24 cellular contexts compared by ENCODE assay signal in genomic region chr15:68218847-68219798, GRCh38. TPM values are rescaled to one million over a fixed set of nuclear protein-coding genes. Genes with fewer than 3 reads are reported as not detected.
A peak's percentile ranks its signal among the peaks of the same experiment; 100 is the strongest.
DNase-seq lines count a peak whose midpoint lies in the region; ATAC-seq and TF ChIP-seq lines count a peak whose summit lies in the region.
"Had no signal": no experiment of that assay in that cellular context is flagged by ENCODE, and none has a peak within 500 bp of the region (broad histone marks: within the 10 kb centered on the region; RNA-seq: fewer than 3 reads in every experiment).

No MANE protein-coding gene starts in this region.

- BruUV-seq in IMR-90 (replicated peaks; lab: Mats Ljungman, UMichigan): no TSS peak

- H3K56ac ChIP-seq in IMR-90 (ENCODE audit: extremely low read depth, insufficient read depth, low read length): no peak overlapping the region

- H3K27ac ChIP-seq in SK-N-SH (ENCODE audit: low read depth in 2 of 2, low read length in 1 of 2) (no peak overlapping the region), IMR-90 (ENCODE audit: insufficient read depth, low read length) (no peak overlapping the region)
- H3K27ac ChIP-seq: gastroesophageal sphincter, upper lobe of right lung had no signal

- H3K79me2 ChIP-seq in SK-N-SH (ENCODE audit: insufficient read depth): peaks cover 43% of the 10 kb centered on the region; the same call in 1 of the 2 replicates

- H2AFZ ChIP-seq in SK-N-SH (ENCODE audit: low read depth) (no peak overlapping the region), IMR-90 (replicated peaks; ENCODE audit: low read length, poor library complexity) (no peak overlapping the region)
- H2AFZ ChIP-seq: GM23338 had no signal

- no peak overlapping the region for H3K9ac ChIP-seq in SK-N-SH
- H3K9ac ChIP-seq in IMR-90 (ENCODE audit: low read depth, low read length): no peak overlapping the region

- H3K4me2 ChIP-seq in SK-N-SH: no peak overlapping the region
- no peak overlapping the region for H3K4me2 ChIP-seq in IMR-90 (ENCODE audit: low read depth, low read length)
- H3K4me2 ChIP-seq: GM23338 had no signal

- H4K20me1 ChIP-seq in SK-N-SH (ENCODE audit: insufficient read depth) (no peaks in the 10 kb centered on the region), IMR-90 (ENCODE audit: insufficient read depth, low read length) (peaks cover 24% of the 10 kb centered on the region)

- peaks cover 5 to 13% of the 10 kb centered on the region in 2 experiments for H3K36me3 ChIP-seq in SK-N-SH (replicated peaks in 1 of 2; ENCODE audit: control insufficient read depth in 1 of 2, insufficient read depth in 2 of 2, low read length in 1 of 2)
- H3K36me3 ChIP-seq in IMR-90 (ENCODE audit: control insufficient read depth, insufficient read depth, low read length): no peaks in the 10 kb centered on the region; the same call in 1 of the 2 replicates
- H3K36me3 ChIP-seq: upper lobe of right lung had no signal

- TF ChIP-seq CTCF in SK-N-SH (IDR thresholded peaks at IDR 0.05): no peak
- no peak for TF ChIP-seq CTCF in IMR-90 (conservative IDR thresholded peaks at IDR 0.05; ENCODE audit: low read depth, low read length)
- no peak for TF ChIP-seq CTCF in chondrocyte (IDR thresholded peaks at IDR 0.05)
- TF ChIP-seq CTCF in CD14-positive monocyte (IDR thresholded peaks at IDR 0.05): no peak

- POLR2A ChIA-PET in SK-N-SH (lab: Yijun Ruan, JAX) (no interaction called here), IMR-90 (lab: Charles Lee; ENCODE audit: unreplicated experiment) (no interaction called here)

- H2AK9ac ChIP-seq in IMR-90 (replicated peaks; ENCODE audit: low read depth, low read length, poor library complexity): no peak overlapping the region

- H3K36me3 Mint-ChIP-seq in chondrocyte (ENCODE audit: low read depth) (peaks cover 1% of the 10 kb centered on the region), CD14-positive monocyte (peaks cover 0 to 17% of the 10 kb centered on the region in 2 donors)

- no peak overlapping the region for H2BK5ac ChIP-seq in IMR-90 (ENCODE audit: low read depth, low read length, poor library complexity, severe bottlenecking)

- no peak overlapping the region for H2BK15ac ChIP-seq in IMR-90 (ENCODE audit: low read depth, low read length)

- dilution Hi-C loops in IMR-90 (cut with HindIII; ENCODE audit: low sequenced_read_pairs, unreplicated experiment): no loop called here

- no peak overlapping the region for H4K5ac ChIP-seq in IMR-90 (ENCODE audit: low read depth, low read length)

- no peak for TF ChIP-seq POLR2A in IMR-90 (IDR thresholded peaks at IDR 0.05; ENCODE audit: low read depth, low read length)

- no peaks in the 10 kb centered on the region for H3K9me3 Mint-ChIP-seq in chondrocyte (ENCODE audit: low read depth)
- no peaks in the 10 kb centered on the region for H3K9me3 Mint-ChIP-seq in CD14-positive monocyte
- H3K9me3 Mint-ChIP-seq: activated B cell treated with CpG ODN at 0.5 μM for 24 hours; activated CD4-positive, alpha-beta memory T cell treated with anti-CD3 and anti-CD28 coated beads for 36 hours had no signal

- TF ChIP-seq RAD21 in SK-N-SH (IDR thresholded peaks at IDR 0.05; ENCODE audit: low read length) (no peak), IMR-90 (IDR thresholded peaks at IDR 0.05; ENCODE audit: low read length) (no peak)

- H3K4ac ChIP-seq in IMR-90 (ENCODE audit: low read depth, low read length): no peak overlapping the region

- H3K27me3 Mint-ChIP-seq in chondrocyte (ENCODE audit: low read depth) (no peaks in the 10 kb centered on the region), CD14-positive monocyte (ENCODE audit: low read depth in 3 of 3) (peaks cover 0 to 2% (median 1%) of the 10 kb centered on the region in 3 donors)
- H3K27me3 Mint-ChIP-seq: activated B cell treated with CpG ODN at 0.5 μM for 24 hours; activated CD4-positive, alpha-beta memory T cell treated with anti-CD3 and anti-CD28 coated beads for 36 hours; B cell; brain; progenitor cell of endocrine pancreas had no signal

- peak; percentile 10 for DNase-seq in SK-N-SH
- DNase-seq in IMR-90: no peak
- DNase-seq in chondrocyte (ENCODE audit: low spot score): peak; percentile 22
- DNase-seq in posterior vena cava (ENCODE audit: low spot score): peak; percentile 19
- DNase-seq in CD14-positive monocyte (ENCODE audit: low spot score): no peak
- DNase-seq in hippocampal formation (lab: John Stamatoyannopoulos, UW): no peak
- DNase-seq: activated B cell treated with CpG ODN at 0.5 μM for 24 hours; activated naive CD4-positive, alpha-beta T cell; GDM1; Kasumi-1; NCI-H1694; NCI-H2171; NCI-H524 treated with DMSO at 0.1 percent for 48 hours; RPMI8226; upper lobe of right lung had no signal

- H3K79me1 ChIP-seq in IMR-90 (ENCODE audit: low read depth in 1 of 2, low read length in 2 of 2): peaks cover 48 to 64% of the 10 kb centered on the region in 2 experiments

- H3K18ac ChIP-seq in IMR-90 (ENCODE audit: low read depth, low read length): no peak overlapping the region

- CTCF ChIA-PET in SK-N-SH (lab: Yijun Ruan, JAX): interaction anchor here (1.1 to 3.4 kb wide), 6 partner anchors 9 to 356 kb away, joined by 3 to 23 read pairs (median 6); partner anchors contain the start of gene CLN6
- CTCF ChIA-PET in IMR-90 (lab: Yijun Ruan, JAX): no interaction called here

- H3K9me1 ChIP-seq in IMR-90 (ENCODE audit: insufficient read depth, low read length): peaks cover 15% of the 10 kb centered on the region; the same call in 1 of the 2 replicates

- no peak overlapping the region for H2AK5ac ChIP-seq in IMR-90 (ENCODE audit: low read depth, low read length)

- no peak overlapping the region for H4K8ac ChIP-seq in IMR-90 (ENCODE audit: low read depth in 2 of 2, low read length in 2 of 2)

- no peaks in the 10 kb centered on the region for H3F3A ChIP-seq in SK-N-SH (replicated peaks; ENCODE audit: insufficient read depth)

- TF ChIP-seq EP300 in SK-N-SH (IDR thresholded peaks at IDR 0.05; ENCODE audit: borderline replicate concordance in 1 of 2, low read depth in 1 of 2, low read length in 1 of 2): no peak

- no peaks in the 10 kb centered on the region for H3K9me2 ChIP-seq in SK-N-SH

- H3K9me3 ChIP-seq in SK-N-SH: no peaks in the 10 kb centered on the region
- H3K9me3 ChIP-seq in IMR-90 (ENCODE audit: control insufficient read depth, insufficient read depth, low read length): no peaks in the 10 kb centered on the region
- H3K9me3 ChIP-seq: gastroesophageal sphincter, upper lobe of right lung had no signal

- no peaks in the 10 kb centered on the region for H3K27me3 ChIP-seq in SK-N-SH (ENCODE audit: insufficient read depth)
- H3K27me3 ChIP-seq in IMR-90 (ENCODE audit: control insufficient read depth, insufficient read depth, low read length): no peaks in the 10 kb centered on the region
- H3K27me3 ChIP-seq: gastroesophageal sphincter, upper lobe of right lung had no signal

- H3K27ac Mint-ChIP-seq in chondrocyte (ENCODE audit: unreplicated experiment): no peak overlapping the region
- H3K27ac Mint-ChIP-seq in CD14-positive monocyte: peak overlapping the region in 2 of 7 donors; percentile 38 to 84
- H3K27ac Mint-ChIP-seq: activated B cell treated with CpG ODN at 0.5 μM for 24 hours; activated CD4-positive, alpha-beta memory T cell treated with anti-CD3 and anti-CD28 coated beads for 36 hours; B cell; brain; GM23338 had no signal

- H2BK120ac ChIP-seq in IMR-90 (ENCODE audit: low read depth, low read length): no peak overlapping the region

- H3K4me1 Mint-ChIP-seq in chondrocyte (ENCODE audit: low read depth) (no peaks in the 10 kb centered on the region), CD14-positive monocyte (peaks cover 16% of the 10 kb centered on the region)
- H3K4me1 Mint-ChIP-seq: B cell, brain, GM23338 had no signal

- H3K14ac ChIP-seq in IMR-90 (replicated peaks; ENCODE audit: low read depth, low read length): no peak overlapping the region

- no peak overlapping the region for H3K4me3 ChIP-seq in SK-N-SH (ENCODE audit: low read depth in 2 of 2, low read length in 1 of 2)
- no peak overlapping the region for H3K4me3 ChIP-seq in IMR-90 (ENCODE audit: insufficient read depth, low read depth, low read length)
- H3K4me3 ChIP-seq: gastroesophageal sphincter, GM23338, lung, upper lobe of right lung had no signal

- no peak for ATAC-seq in SK-N-SH treated with all-trans-retinoic acid at 6 μM for 48 hours
- no peak for ATAC-seq in IMR-90 (ENCODE audit: low read depth)
- no peak for ATAC-seq in GM19455 (IDR thresholded peaks at IDR 0.05; ENCODE audit: unreplicated experiment)
- ATAC-seq: gastroesophageal sphincter, GM23338, upper lobe of right lung had no signal

- no peak overlapping the region for H3K4me3 Mint-ChIP-seq in chondrocyte (ENCODE audit: unreplicated experiment)
- no peak overlapping the region for H3K4me3 Mint-ChIP-seq in CD14-positive monocyte
- H3K4me3 Mint-ChIP-seq: activated B cell treated with CpG ODN at 0.5 μM for 24 hours; activated CD4-positive, alpha-beta memory T cell treated with anti-CD3 and anti-CD28 coated beads for 36 hours; B cell; brain; GM23338 had no signal

- no peak overlapping the region for H2BK20ac ChIP-seq in IMR-90 (ENCODE audit: low read depth, low read length)

- WGBS in SK-N-SH (ENCODE audit: low lambda C conversion rate): 94% methylated on average over 8 of the region's 9 CpGs
- 96% methylated on average over 4 of the region's 9 CpGs; no CpG with 5 or more reads in 1 of the 2 experiments for WGBS in IMR-90 (ENCODE audit: extremely low coverage in 2 of 2, insufficient read length in 1 of 2), 2 experiments

- no peak overlapping the region for H3K23ac ChIP-seq in IMR-90 (ENCODE audit: low read depth, low read length)

- intact Hi-C loops in IMR-90 (cut with micrococcal nuclease) (no loop called here), posterior vena cava (cut with DNase I) (no loop called here), CD14-positive monocyte (cut with micrococcal nuclease) (no loop called here)

- in situ Hi-C loops in IMR-90 (cut with MboI; ENCODE audit: low sequenced_read_pairs): no loop called here

- H3K4me1 ChIP-seq in SK-N-SH (ENCODE audit: control insufficient read depth in 1 of 2, insufficient read depth in 2 of 2, low read depth in 1 of 2, low read length in 1 of 2) (no peaks in the 10 kb centered on the region), IMR-90 (ENCODE audit: control insufficient read depth, insufficient read depth, low read length) (no peaks in the 10 kb centered on the region)
- H3K4me1 ChIP-seq: gastroesophageal sphincter, upper lobe of right lung had no signal

- H4K91ac ChIP-seq in IMR-90 (ENCODE audit: insufficient read depth, low read depth, low read length): no peak overlapping the region

RNA-seq across cellular contexts. Expression of gene CLN6, which starts 10.4 kb away (rescaled TPM):
- polyA plus RNA-seq in SK-N-SH (2012; rRNA removed): 27.5 and 32.2 TPM in 2 replicates
- polyA plus RNA-seq in SK-N-SH (2012; cell fraction: cytosol; rRNA removed): 11.8 and 23.4 TPM in 2 replicates
- 23.2 and 33.0 TPM in 2 replicates for polyA plus RNA-seq in SK-N-SH (2012; cell fraction: nucleus; rRNA removed)
- total RNA-seq in IMR-90 (2012; rRNA removed): 5.3 and 6.5 TPM in 2 replicates
- 31.9 and 33.8 TPM in 2 replicates for polyA plus RNA-seq in IMR-90 (2012; rRNA removed)
- 7.8 and 31.2 TPM in 2 replicates for polyA plus RNA-seq in IMR-90 (2012; cell fraction: cytosol; rRNA removed)
- 26.1 and 47.2 TPM in 2 replicates for polyA plus RNA-seq in IMR-90 (2012; cell fraction: nucleus; rRNA removed; ENCODE audit: low replicate concordance)
- 18.0 to 20.8 TPM (median 19.2 TPM) in 3 replicates for total RNA-seq in chondrocyte
- total RNA-seq in posterior vena cava: 10 to 100 TPM; 14.9 TPM
- 1 to 10 TPM; 3.4 to 4.2 TPM for polyA plus RNA-seq in CD14-positive monocyte

RNA-seq across cellular contexts. Expression of gene CALML4, which starts 14.0 kb away (rescaled TPM):
- 3.1 and 3.2 TPM in 2 replicates for polyA plus RNA-seq in SK-N-SH (2012; rRNA removed)
- 2.3 and 3.9 TPM in 2 replicates for polyA plus RNA-seq in SK-N-SH (2012; cell fraction: cytosol; rRNA removed)
- 18.6 and 20.9 TPM in 2 replicates for polyA plus RNA-seq in SK-N-SH (2012; cell fraction: nucleus; rRNA removed)
- 0.36 and 0.56 TPM in 2 replicates for total RNA-seq in IMR-90 (2012; rRNA removed)
- 0.89 and 1.3 TPM in 2 replicates for polyA plus RNA-seq in IMR-90 (2012; rRNA removed)
- polyA plus RNA-seq in IMR-90 (2012; cell fraction: cytosol; rRNA removed): 0.25 and 0.43 TPM in 2 replicates
- 2.5 and 7.9 TPM in 2 replicates for polyA plus RNA-seq in IMR-90 (2012; cell fraction: nucleus; rRNA removed; ENCODE audit: low replicate concordance)
- 0.65 to 0.97 TPM (median 0.90 TPM) in 3 replicates for total RNA-seq in chondrocyte
- 1 to 10 TPM; 5.7 to 8.4 TPM for total RNA-seq in posterior vena cava
- polyA plus RNA-seq in CD14-positive monocyte: 10 to 100 TPM; 38.8 to 44.5 TPM

RNA-seq across cellular contexts. Expression of gene FEM1B, which starts 58.4 kb away (rescaled TPM):
- polyA plus RNA-seq in SK-N-SH (2012; rRNA removed): 14.0 and 22.2 TPM in 2 replicates
- polyA plus RNA-seq in SK-N-SH (2012; cell fraction: cytosol; rRNA removed): 10.7 and 15.3 TPM in 2 replicates
- polyA plus RNA-seq in SK-N-SH (2012; cell fraction: nucleus; rRNA removed): 9.5 and 18.5 TPM in 2 replicates
- 47.2 and 51.4 TPM in 2 replicates for total RNA-seq in IMR-90 (2012; rRNA removed)
- polyA plus RNA-seq in IMR-90 (2012; rRNA removed): 16.2 and 16.9 TPM in 2 replicates
- polyA plus RNA-seq in IMR-90 (2012; cell fraction: cytosol; rRNA removed): 3.0 and 4.1 TPM in 2 replicates
- 3.5 and 17.2 TPM in 2 replicates for polyA plus RNA-seq in IMR-90 (2012; cell fraction: nucleus; rRNA removed; ENCODE audit: low replicate concordance)
- 46.0 to 52.7 TPM (median 49.1 TPM) in 3 replicates for total RNA-seq in chondrocyte
- total RNA-seq in posterior vena cava: 100 to 1,000 TPM in 1 of 2 donors, 10 to 100 TPM in 1; 98.5 to 138 TPM
- 10 to 100 TPM; 26.0 to 26.4 TPM for polyA plus RNA-seq in CD14-positive monocyte

Comparison
In these comparisons a context has a peak if more than half of its experiments do, and no peak if none do; other contexts are left out.
1. DNase-seq: peak in SK-N-SH (single experiment), chondrocyte (single experiment) and posterior vena cava (single experiment); none in IMR-90 (single experiment), CD14-positive monocyte (single experiment) and hippocampal formation (0 of 2).